19 cellular contexts compared by ENCODE assay signal in the genomic region with DNA sequence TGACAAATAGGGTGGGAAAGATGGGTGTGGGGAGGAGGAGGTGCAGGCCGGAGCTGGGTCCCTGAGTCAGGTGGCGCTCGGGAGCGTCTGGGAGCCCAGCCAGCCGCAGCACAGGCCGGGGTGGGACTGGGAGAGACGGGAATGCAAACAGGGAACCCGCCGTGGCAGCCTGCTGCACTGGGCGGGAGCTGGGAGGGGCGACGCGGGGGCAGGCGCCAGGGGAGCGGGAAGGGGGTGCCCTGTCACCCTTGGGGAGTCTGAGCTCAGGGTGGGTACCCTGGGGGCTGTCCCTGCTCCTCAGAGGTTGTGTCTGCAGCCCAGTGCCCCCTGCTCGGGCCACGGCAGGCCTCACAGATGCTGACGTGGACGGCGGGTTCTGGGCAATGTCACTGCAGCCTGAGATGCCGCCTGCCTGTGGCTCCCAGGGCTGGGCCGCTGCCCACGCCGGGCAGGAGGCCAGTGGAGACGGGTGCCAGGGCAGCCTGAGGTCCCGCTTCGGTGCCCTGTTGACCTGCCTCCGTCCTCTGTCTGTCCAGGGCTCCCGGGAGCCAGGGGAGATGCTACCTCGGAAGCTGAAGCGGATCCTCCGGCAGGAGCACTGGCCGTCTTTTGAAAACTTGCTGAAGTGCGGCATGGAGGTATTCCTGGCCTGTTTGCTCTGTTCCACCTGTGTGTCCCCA. TPM values are rescaled to one million over a fixed set of nuclear protein-coding genes. Genes with fewer than 3 reads are reported as not detected.
DNase-seq lines count a peak whose midpoint lies in the region; ATAC-seq, FAIRE-seq and TF ChIP-seq lines count a peak whose summit lies in the region.
"Had no signal": no experiment of that assay in that cellular context is flagged by ENCODE, and none has a peak within 500 bp of the region (broad histone marks: within the 10 kb centered on the region; RNA-seq: fewer than 3 reads in every experiment).

No MANE protein-coding gene starts in this region.

- H3T11ph ChIP-seq in H9 (ENCODE audit: low read length), result no peak overlapping the region

- 32% methylated on average over 34 of the region's 34 CpGs for WGBS in liver
- 19 to 69% (median 34%) methylated on average over 23 to 34 of the region's 34 CpGs for WGBS in small intestine, 3 donors
- WGBS in H9 (ENCODE audit: extremely low coverage, insufficient read length, low lambda C conversion rate), result no CpG with 5 or more reads among the region's 34 CpGs

- peak in 1 of 2 donors; percentile 41 for TF ChIP-seq RAD21 in liver (IDR thresholded peaks at IDR 0.05)

- H4K91ac ChIP-seq in H9 (ENCODE audit: insufficient read length, low read depth, low read length), result no peak overlapping the region

- H3K27me3 ChIP-seq in liver (ENCODE audit: control insufficient read depth in 4 of 4, insufficient read depth in 4 of 4, low read length in 3 of 4) (no peaks in the 10 kb centered on the region), small intestine (ENCODE audit: control insufficient read depth in 2 of 2, insufficient read depth in 2 of 2, low read length in 2 of 2) (no peaks in the 10 kb centered on the region), H9 (ENCODE audit: insufficient read depth, low read length) (no peaks in the 10 kb centered on the region)

- H3K4me3 Mint-ChIP-seq in H9, result no peak overlapping the region
- H3K4me3 Mint-ChIP-seq: activated naive CD8-positive, alpha-beta T cell treated with anti-CD3 and anti-CD28 coated beads for 36 hours; naive thymus-derived CD4-positive, alpha-beta T cell had no signal

- no peak overlapping the region for H2BK15ac ChIP-seq in H9 (ENCODE audit: low read depth, low read length)

- H3K14ac ChIP-seq in H9 (ENCODE audit: insufficient read depth, low read length), result no peak overlapping the region

- no peaks in the 10 kb centered on the region; a peak in 2 of 7 replicates for H3K36me3 Mint-ChIP-seq in H9 (ENCODE audit: insufficient read depth in 1 of 3, low read depth in 3 of 3)
- H3K36me3 Mint-ChIP-seq: activated naive CD8-positive, alpha-beta T cell treated with anti-CD3 and anti-CD28 coated beads for 36 hours had no signal

- no peaks in the 10 kb centered on the region for H3K23me2 ChIP-seq in H9 (ENCODE audit: insufficient read length, low read depth, low read length, poor library complexity, severe bottlenecking)

- no peak overlapping the region for H3K23ac ChIP-seq in H9 (ENCODE audit: insufficient read length, low read depth, low read length)

- H2AFZ ChIP-seq in H9 (ENCODE audit: low read length), result no peak overlapping the region

- no peaks in the 10 kb centered on the region for H3K79me1 ChIP-seq in H9 (ENCODE audit: insufficient read depth, low read depth, low read length, poor library complexity, severe bottlenecking)

- ATAC-seq in activated CD4-positive, CD25-positive, alpha-beta regulatory T cell treated with anti-CD3 and anti-CD28 coated beads, Interleukin-2, amount 50 U/mL, for 24 hours, result no peak
- ATAC-seq: naive thymus-derived CD4-positive, alpha-beta T cell had no signal

- no peaks in the 10 kb centered on the region for H3K79me2 ChIP-seq in H9 (ENCODE audit: insufficient read depth, low read length)

- no peaks in the 10 kb centered on the region; the same call in 1 of the 2 replicates for H3K27me3 Mint-ChIP-seq in H9 (ENCODE audit: low read depth)
- H3K27me3 Mint-ChIP-seq: activated naive CD8-positive, alpha-beta T cell treated with anti-CD3 and anti-CD28 coated beads for 36 hours; naive thymus-derived CD4-positive, alpha-beta T cell had no signal

- H3K4me1 ChIP-seq in liver (ENCODE audit: control insufficient read depth in 4 of 4, insufficient read depth in 4 of 4, low read length in 3 of 4), result peaks cover 0 to 12% (median 7%) of the 10 kb centered on the region in 4 donors
- no peaks in the 10 kb centered on the region for H3K4me1 ChIP-seq in small intestine (ENCODE audit: control insufficient read depth in 2 of 2, insufficient read depth in 1 of 2, low read depth in 1 of 2, low read length in 1 of 2)
- no peaks in the 10 kb centered on the region for H3K4me1 ChIP-seq in H9 (ENCODE audit: insufficient read depth, low read length)
- H3K4me1 ChIP-seq: prostate gland had no signal

- H3K27ac ChIP-seq in coronary artery (no peak overlapping the region), liver (ENCODE audit: low read depth in 1 of 2, low read length in 2 of 2) (peak overlapping the region; percentile 39 to 78), small intestine (ENCODE audit: low read depth in 1 of 2, low read length in 1 of 2) (no peak overlapping the region), H9 (ENCODE audit: insufficient read length, low read depth, low read length) (no peak overlapping the region)
- H3K27ac ChIP-seq: esophagus squamous epithelium, prostate gland had no signal

- no peaks in the 10 kb centered on the region for H3K4me1 Mint-ChIP-seq in H9
- H3K4me1 Mint-ChIP-seq: activated naive CD8-positive, alpha-beta T cell treated with anti-CD3 and anti-CD28 coated beads for 36 hours had no signal

- H3K56ac ChIP-seq in H9 (ENCODE audit: insufficient read length, low read depth, low read length), result no peak overlapping the region

- DNase-seq in NCI-H1092 (lab: John Stamatoyannopoulos, UW) (peak; percentile 22), coronary artery (ENCODE audit: low spot score) (no peak), small intestine (peak; percentile 20), H9 (no peak), CD1c-positive myeloid dendritic cell (ENCODE audit: extremely low spot score) (no peak)
- DNase-seq in stimulated activated CD4-positive, alpha-beta T cell treated with anti-CD3 and anti-CD28 coated beads, Interleukin-2, amount 100 ng/mL, for 48 hours, result no peak
- DNase-seq: activated CD4-positive, alpha-beta T cell treated with anti-CD3 and anti-CD28 coated beads for 48 hours; activated naive CD8-positive, alpha-beta T cell treated with anti-CD3 and anti-CD28 coated beads for 36 hours; Calu3; esophagus squamous epithelium; GOT3; Kasumi-1; naive thymus-derived CD4-positive, alpha-beta T cell; NCI-H146; NCI-H446 had no signal

- H3K9ac ChIP-seq in liver (ENCODE audit: low read depth in 1 of 2, low read length in 2 of 2) (no peak overlapping the region), H9 (ENCODE audit: extremely low read depth, insufficient read length, low read length) (no peak overlapping the region)

- H4K5ac ChIP-seq in H9 (ENCODE audit: insufficient read length, low read depth, low read length), result no peak overlapping the region

- no peak overlapping the region for H2BK120ac ChIP-seq in H9 (ENCODE audit: low read depth, low read length, poor library complexity, severe bottlenecking)

- H2AK5ac ChIP-seq in H9 (ENCODE audit: insufficient read length, low read length), result no peak overlapping the region

- H3K9me3 ChIP-seq in liver (ENCODE audit: control insufficient read depth in 4 of 4, low read length in 3 of 4), result no peaks in the 10 kb centered on the region
- H3K9me3 ChIP-seq in small intestine (ENCODE audit: control insufficient read depth, low read depth), result no peaks in the 10 kb centered on the region
- no peaks in the 10 kb centered on the region for H3K9me3 ChIP-seq in H9 (ENCODE audit: control insufficient read depth, low read depth, low read length)
- H3K9me3 ChIP-seq: esophagus squamous epithelium, prostate gland had no signal

- H3K4me3 ChIP-seq in coronary artery (peak overlapping the region; percentile 65), liver (ENCODE audit: low read depth in 1 of 3, low read length in 3 of 3) (peak overlapping the region in 1 of 3 donors; percentile 41), small intestine (ENCODE audit: low read depth in 1 of 2, low read length in 2 of 2) (no peak overlapping the region)
- H3K4me3 ChIP-seq: prostate gland had no signal

- no peak overlapping the region for H2BK20ac ChIP-seq in H9 (ENCODE audit: low read depth, low read length, poor library complexity, severe bottlenecking)

- H2BK12ac ChIP-seq in H9 (ENCODE audit: insufficient read length, low read depth, low read length), result no peak overlapping the region

- H3K36me3 ChIP-seq in liver (ENCODE audit: control insufficient read depth in 4 of 4, insufficient read depth in 3 of 4, low read depth in 1 of 4, low read length in 3 of 4), result no peaks in the 10 kb centered on the region
- H3K36me3 ChIP-seq in small intestine (ENCODE audit: control insufficient read depth in 2 of 2, insufficient read depth in 2 of 2, low read length in 2 of 2), result no peaks in the 10 kb centered on the region
- H3K36me3 ChIP-seq: esophagus squamous epithelium, prostate gland had no signal

- H3K4me2 ChIP-seq in H9 (ENCODE audit: insufficient read depth, insufficient read length, low read length), result no peak overlapping the region

- no peak overlapping the region for H3K4ac ChIP-seq in H9 (ENCODE audit: low read depth, low read length)

- H4K20me1 ChIP-seq in H9 (ENCODE audit: control insufficient read depth, insufficient read depth, insufficient read length), result no peaks in the 10 kb centered on the region

- no peak for TF ChIP-seq CTCF in coronary artery (IDR thresholded peaks at IDR 0.05)
- no peak for TF ChIP-seq CTCF in liver (IDR thresholded peaks at IDR 0.05; ENCODE audit: low read depth, low read length, missing input control)
- TF ChIP-seq CTCF in H9 (conservative IDR thresholded peaks at IDR 0.05), result no peak

- no peak overlapping the region for H4K8ac ChIP-seq in H9 (replicated peaks; ENCODE audit: insufficient read length, low read depth, low read length)

- no peak overlapping the region for H3K18ac ChIP-seq in H9 (ENCODE audit: insufficient read length, low read depth, low read length)

- H3K27ac Mint-ChIP-seq in H9, result no peak overlapping the region
- H3K27ac Mint-ChIP-seq: activated naive CD8-positive, alpha-beta T cell treated with anti-CD3 and anti-CD28 coated beads for 36 hours; naive thymus-derived CD4-positive, alpha-beta T cell had no signal

- H3K9me3 Mint-ChIP-seq in H9, result no peaks in the 10 kb centered on the region
- H3K9me3 Mint-ChIP-seq: activated naive CD8-positive, alpha-beta T cell treated with anti-CD3 and anti-CD28 coated beads for 36 hours had no signal

- FAIRE-seq in small intestine (lab: Jason Lieb, UNC), result no peak
- FAIRE-seq: bronchial epithelial cell had no signal

- no peak overlapping the region for H2BK5ac ChIP-seq in H9 (ENCODE audit: insufficient read length, low read length)

TF ChIP-seq in liver, 16 proteins besides CTCF, POLR2A, EP300 and RAD21 (continues in another document):
- TF ChIP-seq EGR1 (IDR thresholded peaks at IDR 0.05; ENCODE audit: low read depth in 2 of 2) (peak in 1 of 2 donors; percentile 22), YY1 (IDR thresholded peaks at IDR 0.05) (peak; percentile 63), GABPA (IDR thresholded peaks at IDR 0.05 in 1 of 2, conservative IDR thresholded peaks at IDR 0.05 in 1 of 2) (no peak)

RNA-seq across cellular contexts. Expression of gene LRRC3, which starts 16.6 kb away (rescaled TPM):
- total RNA-seq in liver (10 to 100 TPM in 1 of 2 donors, 1 to 10 TPM in 1; 3.0 to 14.2 TPM), H9 (2021) (2.6 and 3.1 TPM in 2 replicates)
- polyA plus RNA-seq in liver (10 to 100 TPM in 1 of 2 donors, 1 to 10 TPM in 1; 3.9 to 11.1 TPM), small intestine (1 to 10 TPM in 1 of 3 donors, under 1 TPM in 2; 0.22 to 2.1 (median 0.54) TPM)

Comparison
In these comparisons a context has a peak if more than half of its experiments do, and no peak if none do; other contexts are left out.
1. DNase-seq: peak in NCI-H1092 (single experiment) and small intestine (single experiment); none in coronary artery (single experiment), H9 (single experiment), stimulated activated CD4-positive, alpha-beta T cell treated with anti-CD3 and anti-CD28 coated beads, Interleukin-2, amount 100 ng/mL, for 48 hours (0 of 2) and CD1c-positive myeloid dendritic cell (single experiment).
2. H3K27ac ChIP-seq: peak in liver (2 of 2); none in coronary artery (0 of 2), small intestine (0 of 2) and H9 (single experiment).